In genomic region chr7:13673290-13673689, GRCh38 we compare ENCODE assay signal across 19 cellular contexts.
"Had no signal": no experiment of that assay in that cellular context is flagged by ENCODE, and none has a peak within 500 bp of the region (broad histone marks: within the 10 kb centered on the region; RNA-seq: fewer than 3 reads in every experiment).

No MANE protein-coding gene starts in this region.

- DNase-seq: KBM-7, MV-4-11, NCI-H1048, NCI-H1105, NCI-H1417, NCI-H1436 treated with DMSO at 0.1 percent for 48 hours, NCI-H1694, NCI-H187 treated with DMSO at 0.1 percent for 48 hours, NCI-H2029 treated with DMSO at 0.1 percent for 48 hours, NCI-H2171 treated with DMSO at 0.1 percent for 48 hours, NCI-H345, NCI-H446 treated with DMSO at 0.1 percent for 48 hours, NCI-H510A treated with DMSO at 0.1 percent for 48 hours, NCI-H69, NCI-H774, RPMI8226, SHP77, SK-N-SH, SW 1271 had no signal
